10 cellular contexts compared by ENCODE assay signal in genomic region chr5:141757402-141757801, GRCh38.
DNase-seq lines count a peak whose midpoint lies in the region; ATAC-seq and TF ChIP-seq lines count a peak whose summit lies in the region.
"Had no signal": no experiment of that assay in that cellular context is flagged by ENCODE, and none has a peak within 500 bp of the region (broad histone marks: within the 10 kb centered on the region; RNA-seq: fewer than 3 reads in every experiment).

No MANE protein-coding gene starts in this region.

- intact Hi-C loops in thyroid gland (cut with DNase I): no loop called here
- intact Hi-C loops in CD4-positive, alpha-beta memory T cell (cut with micrococcal nuclease): no loop called here

- no peak overlapping the region for H3K4me3 ChIP-seq in SJCRH30
- H3K4me3 ChIP-seq in thyroid gland (replicated peaks in 1 of 3): no peak overlapping the region
- H3K4me3 ChIP-seq in CD4-positive, alpha-beta memory T cell (ENCODE audit: low read length in 2 of 2): no peak overlapping the region

- peak in 2 of 6 experiments; percentile 21 to 24 for TF ChIP-seq CTCF in thyroid gland (IDR thresholded peaks at IDR 0.05)

- H3K27me3 ChIP-seq in SJCRH30 (peaks cover 26% of the 10 kb centered on the region), thyroid gland (no peaks in the 10 kb centered on the region)
- peaks cover 15% of the 10 kb centered on the region for H3K27me3 ChIP-seq in CD4-positive, alpha-beta memory T cell (ENCODE audit: insufficient read depth, low read length)

- peaks cover 48 to 72% of the 10 kb centered on the region in 2 donors for H3K27me3 Mint-ChIP-seq in CD4-positive, alpha-beta memory T cell

- 38 to 44% methylated on average over 6 of the region's 6 CpGs for WGBS in thyroid gland, 2 donors

- H3K36me3 ChIP-seq in SJCRH30: no peaks in the 10 kb centered on the region
- no peaks in the 10 kb centered on the region for H3K36me3 ChIP-seq in thyroid gland
- no peaks in the 10 kb centered on the region for H3K36me3 ChIP-seq in CD4-positive, alpha-beta memory T cell (ENCODE audit: insufficient read depth, low read length)

- H3K27ac Mint-ChIP-seq in CD4-positive, alpha-beta memory T cell: no peak overlapping the region
- H3K27ac Mint-ChIP-seq: T-helper 17 cell had no signal

- no peaks in the 10 kb centered on the region for H3K9me3 ChIP-seq in SJCRH30 (replicated peaks)
- H3K9me3 ChIP-seq in thyroid gland: no peaks in the 10 kb centered on the region
- no peaks in the 10 kb centered on the region for H3K9me3 ChIP-seq in CD4-positive, alpha-beta memory T cell (ENCODE audit: control insufficient read depth in 1 of 2, low read length in 2 of 2)

- no peak overlapping the region for H3K27ac ChIP-seq in SJCRH30
- no peak overlapping the region for H3K27ac ChIP-seq in thyroid gland
- no peak overlapping the region for H3K27ac ChIP-seq in CD4-positive, alpha-beta memory T cell (ENCODE audit: low read depth, low read length)

- DNase-seq in NCI-H748 (lab: John Stamatoyannopoulos, UW; ENCODE audit: unreplicated experiment): peak; percentile 20
- DNase-seq in NCI-H748 treated with DMSO at 0.1 percent for 48 hours (lab: John Stamatoyannopoulos, UW): no peak
- peak; percentile 11 to 19 for DNase-seq in SJCRH30
- peak; percentile 35 for DNase-seq in glomerular visceral epithelial cell (ENCODE audit: extremely low spot score)
- peak; percentile 7 to 11 for DNase-seq in thyroid gland
- no peak for DNase-seq in CD4-positive, alpha-beta memory T cell
- DNase-seq: T-helper 17 cell had no signal

- H3K4me1 Mint-ChIP-seq in CD4-positive, alpha-beta memory T cell: peaks cover 5 to 15% (median 6%) of the 10 kb centered on the region in 4 donors
- H3K4me1 Mint-ChIP-seq: CD14-positive monocyte had no signal

- peak overlapping the region in 1 of 8 donors; percentile 39 for H3K4me3 Mint-ChIP-seq in CD4-positive, alpha-beta memory T cell
- H3K4me3 Mint-ChIP-seq: T-helper 17 cell had no signal

- CTCF ChIA-PET in CD4-positive, alpha-beta memory T cell (lab: Charles Lee; ENCODE audit: partially characterized antibody): no interaction called here

- POLR2A ChIA-PET in CD4-positive, alpha-beta memory T cell (lab: Charles Lee; ENCODE audit: partially characterized antibody): no interaction called here

- no peak for ATAC-seq in HG02798 (IDR thresholded peaks at IDR 0.05; ENCODE audit: poor library complexity, unreplicated experiment)
- no peak for ATAC-seq in HG02623 (IDR thresholded peaks at IDR 0.05; ENCODE audit: unreplicated experiment)
- ATAC-seq: T-helper 17 cell had no signal

- H3K4me1 ChIP-seq in SJCRH30: no peaks in the 10 kb centered on the region
- H3K4me1 ChIP-seq in thyroid gland: no peaks in the 10 kb centered on the region
- no peaks in the 10 kb centered on the region for H3K4me1 ChIP-seq in CD4-positive, alpha-beta memory T cell (ENCODE audit: insufficient read depth, low read length)

- peaks cover 0 to 6% (median 3%) of the 10 kb centered on the region in 8 donors for H3K9me3 Mint-ChIP-seq in CD4-positive, alpha-beta memory T cell

- H3K36me3 Mint-ChIP-seq in CD4-positive, alpha-beta memory T cell: no peaks in the 10 kb centered on the region
- H3K36me3 Mint-ChIP-seq: CD14-positive monocyte had no signal

- no peak for TF ChIP-seq POLR2A in thyroid gland (IDR thresholded peaks at IDR 0.05)

Comparison
In these comparisons a context has a peak if more than half of its experiments do, and no peak if none do; other contexts are left out.
1. DNase-seq: peak in NCI-H748 (single experiment), SJCRH30 (2 of 2), glomerular visceral epithelial cell (single experiment) and thyroid gland (2 of 2); none in NCI-H748 treated with DMSO at 0.1 percent for 48 hours (single experiment) and CD4-positive, alpha-beta memory T cell (0 of 5).